ENCODE assay signal across 1 cellular context in the genomic region with DNA sequence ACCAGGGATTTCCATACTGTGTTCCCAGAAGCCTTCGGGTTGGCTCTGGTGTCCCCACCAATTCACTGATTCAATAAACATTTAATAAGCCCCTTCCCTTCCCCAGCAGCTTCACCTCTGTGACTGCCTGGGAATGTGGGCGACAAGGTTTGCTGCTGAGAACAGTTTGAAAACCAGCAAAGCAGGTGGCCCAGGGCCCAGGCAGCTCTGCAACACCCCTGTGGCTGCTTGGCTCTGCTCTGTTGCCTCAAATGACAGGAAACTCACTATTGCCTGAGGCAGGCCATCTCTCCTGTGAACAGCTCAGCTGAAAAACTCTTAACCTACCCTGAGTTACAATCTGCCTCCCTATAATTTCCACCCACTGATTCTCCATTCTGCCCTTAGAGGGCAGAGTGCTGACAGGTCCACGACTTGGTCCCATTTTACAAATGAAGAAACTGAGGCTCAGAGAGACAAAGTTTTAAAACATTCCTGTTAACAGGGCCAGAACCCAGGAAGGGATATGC.
TF ChIP-seq lines count a peak whose summit lies in the region.

No MANE protein-coding gene starts in this region.

TF ChIP-seq in GM12878, 131 proteins besides CTCF, POLR2A, EP300 and RAD21 (continued from another document):
- TF ChIP-seq CHD2 (IDR thresholded peaks at IDR 0.05; ENCODE audit: borderline replicate concordance, low read depth, low read length) (no peak), BHLHE40 (IDR thresholded peaks at IDR 0.05; ENCODE audit: borderline replicate concordance in 1 of 2, low read depth in 2 of 2, low read length in 1 of 2) (0 out of 4 replicates have a peak, but pooled peaks have one; percentile 1 to 34), ASH2L (IDR thresholded peaks at IDR 0.05; ENCODE audit: borderline replicate concordance, low read depth) (0 out of 2 replicates have a peak, but pooled peaks have one; percentile 36), NR2C1 (IDR thresholded peaks at IDR 0.05) (no peak)
